In the genomic region with DNA sequence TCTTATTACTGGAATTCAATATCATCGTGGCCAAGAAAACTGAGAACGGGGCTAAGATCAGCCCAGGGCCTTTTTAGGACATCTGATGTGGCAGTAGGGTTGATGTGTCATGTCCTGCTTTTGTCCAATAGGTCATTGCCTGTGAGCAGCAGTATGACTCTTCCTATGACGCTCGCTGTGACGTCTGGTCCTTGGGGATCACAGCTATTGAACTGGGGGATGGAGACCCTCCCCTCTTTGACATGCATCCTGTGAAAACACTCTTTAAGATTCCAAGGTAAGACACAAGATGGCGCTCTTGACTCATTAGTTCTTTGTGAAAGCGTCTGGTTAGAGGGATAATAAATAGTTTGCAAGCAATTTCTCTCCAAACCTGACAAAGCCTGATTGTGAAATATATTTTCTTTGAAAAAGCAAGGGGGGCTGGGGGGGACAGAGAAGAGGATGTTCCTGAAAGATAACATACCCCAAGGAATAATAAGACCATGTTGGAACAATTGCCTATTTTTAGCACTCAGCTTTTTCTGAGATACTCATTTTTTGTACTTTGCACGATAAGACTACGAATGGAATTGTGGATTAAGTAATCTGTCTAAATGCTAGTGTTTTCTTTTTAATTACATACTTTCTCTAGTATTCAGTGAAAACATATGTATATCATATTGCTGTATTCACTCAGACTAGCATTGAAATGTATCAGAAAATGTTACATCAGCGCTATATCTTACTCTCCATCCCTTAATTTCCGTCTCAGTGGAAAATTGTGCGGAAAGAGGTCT, we compare ENCODE assay signal across 7 cellular contexts. TPM values are rescaled to one million over a fixed set of nuclear protein-coding genes. Genes with fewer than 3 reads are reported as not detected.
DNase-seq lines count a peak whose midpoint lies in the region; ATAC-seq and TF ChIP-seq lines count a peak whose summit lies in the region.

No MANE protein-coding gene starts in this region.

- no peaks in the 10 kb centered on the region for H3K36me3 ChIP-seq in liver (ENCODE audit: control insufficient read depth in 4 of 4, insufficient read depth in 3 of 4, low read depth in 1 of 4, low read length in 3 of 4)
- no peaks in the 10 kb centered on the region for H3K36me3 ChIP-seq in effector memory CD4-positive, alpha-beta T cell (ENCODE audit: control insufficient read depth, insufficient read depth, low read length)

- TF ChIP-seq RAD21 in liver (IDR thresholded peaks at IDR 0.05) = peak; percentile 57 to 67

- H3K4me3 ChIP-seq in liver (ENCODE audit: low read depth in 1 of 3, low read length in 3 of 3) = no peak overlapping the region
- no peak overlapping the region for H3K4me3 ChIP-seq in effector memory CD4-positive, alpha-beta T cell (ENCODE audit: insufficient read depth, low read depth, low read length, poor library complexity, severe bottlenecking)

- H3K27me3 Mint-ChIP-seq in brain = no peaks in the 10 kb centered on the region

- peak overlapping the region in 4 of 5 experiments; percentile 73 to 90 (median 85) for H3K27ac Mint-ChIP-seq in brain

- H3K9me3 ChIP-seq in liver (ENCODE audit: control insufficient read depth in 4 of 4, low read length in 3 of 4) = no peaks in the 10 kb centered on the region
- no peaks in the 10 kb centered on the region for H3K9me3 ChIP-seq in effector memory CD4-positive, alpha-beta T cell (ENCODE audit: control insufficient read depth, low read length)

- no peaks in the 10 kb centered on the region for H3K9me3 Mint-ChIP-seq in brain

- H3K4me1 ChIP-seq in liver (ENCODE audit: control insufficient read depth in 4 of 4, insufficient read depth in 4 of 4, low read length in 3 of 4) = no peaks in the 10 kb centered on the region
- no peaks in the 10 kb centered on the region for H3K4me1 ChIP-seq in effector memory CD4-positive, alpha-beta T cell (ENCODE audit: control insufficient read depth, insufficient read depth, low read length, poor library complexity, severe bottlenecking)

- peak; percentile 31 for DNase-seq in EH (ENCODE audit: low read depth)
- DNase-seq in HPDE6-E6E7 (ENCODE audit: extremely low spot score) = peak; percentile 20
- DNase-seq in NCI-H69 (lab: John Stamatoyannopoulos, UW) = peak; percentile 83
- no peak for DNase-seq in effector memory CD4-positive, alpha-beta T cell

- TF ChIP-seq CTCF in brain (conservative IDR thresholded peaks at IDR 0.05) (peak; percentile 79 to 80), liver (IDR thresholded peaks at IDR 0.05; ENCODE audit: low read depth, low read length, missing input control) (no peak)

- no peaks in the 10 kb centered on the region for H3K36me3 Mint-ChIP-seq in brain

- 43% methylated on average over 12 of the region's 12 CpGs for WGBS in liver

- no peak overlapping the region for H3K9ac ChIP-seq in liver (ENCODE audit: low read depth in 1 of 2, low read length in 2 of 2)

- ATAC-seq in GM21526 (IDR thresholded peaks at IDR 0.05; ENCODE audit: low FRiP score, unreplicated experiment) = no peak

- H3K27ac ChIP-seq in liver (ENCODE audit: low read depth in 1 of 2, low read length in 2 of 2) = no peak overlapping the region
- no peak overlapping the region for H3K27ac ChIP-seq in effector memory CD4-positive, alpha-beta T cell (ENCODE audit: insufficient read depth, low read length, poor library complexity, severe bottlenecking)

- H3K4me1 Mint-ChIP-seq in brain = peaks cover 61% of the 10 kb centered on the region

- no peaks in the 10 kb centered on the region for H3K27me3 ChIP-seq in liver (ENCODE audit: control insufficient read depth in 4 of 4, insufficient read depth in 4 of 4, low read length in 3 of 4)
- no peaks in the 10 kb centered on the region for H3K27me3 ChIP-seq in effector memory CD4-positive, alpha-beta T cell (replicated peaks; ENCODE audit: control insufficient read depth, insufficient read depth, low read length, poor library complexity, severe bottlenecking)

- peak overlapping the region in 1 of 5 experiments; percentile 50 for H3K4me3 Mint-ChIP-seq in brain

TF ChIP-seq in liver, 16 proteins besides CTCF, POLR2A, EP300 and RAD21:
- TF ChIP-seq SP1 (IDR thresholded peaks at IDR 0.05) (no peak), RXRA (IDR thresholded peaks at IDR 0.05) (no peak), EGR1 (IDR thresholded peaks at IDR 0.05; ENCODE audit: low read depth in 2 of 2) (no peak), GABPA (IDR thresholded peaks at IDR 0.05 in 1 of 2, conservative IDR thresholded peaks at IDR 0.05 in 1 of 2) (no peak), HNF4A (conservative IDR thresholded peaks at IDR 0.05) (no peak), YY1 (IDR thresholded peaks at IDR 0.05) (no peak), ATF3 (IDR thresholded peaks at IDR 0.05) (no peak), FOXA2 (IDR thresholded peaks at IDR 0.05) (no peak), NR2F2 (IDR thresholded peaks at IDR 0.05) (no peak)
- TF ChIP-seq, protein P1, sequence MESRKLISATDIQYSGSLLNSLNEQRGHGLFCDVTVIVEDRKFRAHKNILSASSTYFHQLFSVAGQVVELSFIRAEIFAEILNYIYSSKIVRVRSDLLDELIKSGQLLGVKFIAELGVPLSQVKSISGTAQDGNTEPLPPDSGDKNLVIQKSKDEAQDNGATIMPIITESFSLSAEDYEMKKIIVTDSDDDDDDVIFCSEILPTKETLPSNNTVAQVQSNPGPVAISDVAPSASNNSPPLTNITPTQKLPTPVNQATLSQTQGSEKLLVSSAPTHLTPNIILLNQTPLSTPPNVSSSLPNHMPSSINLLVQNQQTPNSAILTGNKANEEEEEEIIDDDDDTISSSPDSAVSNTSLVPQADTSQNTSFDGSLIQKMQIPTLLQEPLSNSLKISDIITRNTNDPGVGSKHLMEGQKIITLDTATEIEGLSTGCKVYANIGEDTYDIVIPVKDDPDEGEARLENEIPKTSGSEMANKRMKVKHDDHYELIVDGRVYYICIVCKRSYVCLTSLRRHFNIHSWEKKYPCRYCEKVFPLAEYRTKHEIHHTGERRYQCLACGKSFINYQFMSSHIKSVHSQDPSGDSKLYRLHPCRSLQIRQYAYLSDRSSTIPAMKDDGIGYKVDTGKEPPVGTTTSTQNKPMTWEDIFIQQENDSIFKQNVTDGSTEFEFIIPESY (IDR thresholded peaks at IDR 0.05) = no peak
- TF ChIP-seq, protein P2, sequence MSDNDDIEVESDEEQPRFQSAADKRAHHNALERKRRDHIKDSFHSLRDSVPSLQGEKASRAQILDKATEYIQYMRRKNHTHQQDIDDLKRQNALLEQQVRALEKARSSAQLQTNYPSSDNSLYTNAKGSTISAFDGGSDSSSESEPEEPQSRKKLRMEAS (IDR thresholded peaks at IDR 0.05) = no peak
TF ChIP-seq in liver: peak in this region for 0.

RNA-seq across cellular contexts. Expression of gene MYO3B, which starts 58.1 kb away (rescaled TPM):
- not detected for polyA plus RNA-seq in brain (ENCODE audit: insufficient read depth, low read depth, low replicate concordance)
- under 1 TPM; under 0.01 to 0.05 TPM for total RNA-seq in liver
- not detected for polyA plus RNA-seq in liver

Comparison
In these comparisons a context has a peak if more than half of its experiments do, and no peak if none do; other contexts are left out.
1. DNase-seq: peak in EH (single experiment), HPDE6-E6E7 (single experiment) and NCI-H69 (single experiment); none in effector memory CD4-positive, alpha-beta T cell (0 of 3).